11 cellular contexts compared by ENCODE assay signal in the genomic region with DNA sequence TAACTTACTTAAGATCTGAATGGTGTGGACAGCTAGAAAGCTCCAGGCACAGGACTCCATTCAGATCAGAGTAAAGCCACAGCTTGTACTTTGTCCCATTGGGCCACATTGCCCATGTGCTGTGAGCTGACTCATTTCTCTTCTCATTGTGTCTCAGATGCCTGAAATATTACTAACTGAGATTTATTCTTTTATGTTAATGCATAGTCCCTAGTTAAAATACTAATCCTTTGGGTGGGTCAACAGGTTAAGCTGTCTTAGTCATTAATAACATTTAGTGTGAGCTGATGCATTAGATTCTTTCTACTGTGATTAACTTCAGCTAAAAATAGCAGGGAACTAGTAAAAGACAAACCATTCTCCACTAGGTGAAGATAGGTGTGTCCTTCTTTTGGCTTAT.
DNase-seq lines count a peak whose midpoint lies in the region; ATAC-seq and FAIRE-seq lines count a peak whose summit lies in the region.
"Had no signal": no experiment of that assay in that cellular context is flagged by ENCODE, and none has a peak within 500 bp of the region (broad histone marks: within the 10 kb centered on the region; RNA-seq: fewer than 3 reads in every experiment).

No MANE protein-coding gene starts in this region.

- no peak for FAIRE-seq in HTR-8/SVneo (lab: Jason Lieb, UNC)
- FAIRE-seq: TTC549 had no signal

- in situ Hi-C loops in ACHN (cut with HindIII; ENCODE audit: low pct_ligation_motif_present, low pct_unique_long_range_greater_than_20kb, low sequenced_read_pairs): no loop called here

- CTCF ChIA-PET in activated CD4-positive, alpha-beta T cell treated with anti-CD3 and anti-CD28 coated beads, Interleukin-2, amount 10 ng/mL, durations not matched to agents 7 days and 5 days (lab: Charles Lee): interaction anchor here (0.6 to 1.1 kb wide), 2 partner anchors 10 to 51 kb away, joined by 3 read pairs; no protein-coding TSS in a partner anchor

- POLR2A ChIA-PET in activated CD4-positive, alpha-beta T cell treated with anti-CD3 and anti-CD28 coated beads, Interleukin-2, amount 10 ng/mL, durations not matched to agents 7 days and 5 days (lab: Charles Lee): no interaction called here

- H3K4me1 Mint-ChIP-seq in activated CD4-positive, alpha-beta T cell treated with anti-CD3 and anti-CD28 coated beads, Interleukin-2, amount 10 ng/mL, durations not matched to agents 7 days and 5 days: no peaks in the 10 kb centered on the region

- DNase-seq in ACHN: peak; percentile 32
- peak; percentile 33 for DNase-seq in HTR-8/SVneo (ENCODE audit: insufficient read length, low spot score)
- peak; percentile 45 for DNase-seq in fibroblast of gingiva (ENCODE audit: low read depth)
- no peak for DNase-seq in activated gamma-delta T cell treated with Interleukin-2 at 50 U/mL for 16 hours
- no peak for DNase-seq in dedifferentiated amniotic fluid mesenchymal stem cell (ENCODE audit: extremely low spot score)
- no peak for DNase-seq in activated CD4-positive, alpha-beta T cell treated with anti-CD3 and anti-CD28 coated beads, Interleukin-2, amount 10 ng/mL, durations not matched to agents 7 days and 5 days
- DNase-seq in activated CD4-positive, alpha-beta T cell treated with anti-CD3 and anti-CD28 coated beads for 4 hours: no peak
- DNase-seq: left cardiac atrium, NCI-H187 treated with DMSO at 0.1 percent for 48 hours had no signal

- H3K27ac Mint-ChIP-seq in activated CD4-positive, alpha-beta T cell treated with anti-CD3 and anti-CD28 coated beads, Interleukin-2, amount 10 ng/mL, durations not matched to agents 7 days and 5 days: no peak overlapping the region

- no peaks in the 10 kb centered on the region for H3K27me3 Mint-ChIP-seq in activated CD4-positive, alpha-beta T cell treated with anti-CD3 and anti-CD28 coated beads, Interleukin-2, amount 10 ng/mL, durations not matched to agents 7 days and 5 days

- H3K4me3 Mint-ChIP-seq in activated CD4-positive, alpha-beta T cell treated with anti-CD3 and anti-CD28 coated beads, Interleukin-2, amount 10 ng/mL, durations not matched to agents 7 days and 5 days: no peak overlapping the region

- no peaks in the 10 kb centered on the region for H3K9me3 Mint-ChIP-seq in activated CD4-positive, alpha-beta T cell treated with anti-CD3 and anti-CD28 coated beads, Interleukin-2, amount 10 ng/mL, durations not matched to agents 7 days and 5 days

- no peaks in the 10 kb centered on the region for H3K36me3 Mint-ChIP-seq in activated CD4-positive, alpha-beta T cell treated with anti-CD3 and anti-CD28 coated beads, Interleukin-2, amount 10 ng/mL, durations not matched to agents 7 days and 5 days (ENCODE audit: low read depth)

- peak; percentile 58 for ATAC-seq in GM21447 (IDR thresholded peaks at IDR 0.05; ENCODE audit: unreplicated experiment)
- ATAC-seq: left cardiac atrium had no signal

Comparison
In these comparisons a context has a peak if more than half of its experiments do, and no peak if none do; other contexts are left out.
1. DNase-seq: peak in ACHN (single experiment), HTR-8/SVneo (single experiment) and fibroblast of gingiva (single experiment); none in activated gamma-delta T cell treated with Interleukin-2 at 50 U/mL for 16 hours (single experiment), dedifferentiated amniotic fluid mesenchymal stem cell (single experiment), activated CD4-positive, alpha-beta T cell treated with anti-CD3 and anti-CD28 coated beads, Interleukin-2, amount 10 ng/mL, durations not matched to agents 7 days and 5 days (single experiment) and activated CD4-positive, alpha-beta T cell treated with anti-CD3 and anti-CD28 coated beads for 4 hours (0 of 2).